13 cellular contexts compared by ENCODE assay signal in genomic region chr2:159506764-159507406, GRCh38.
DNase-seq lines count a peak whose midpoint lies in the region; ATAC-seq and TF ChIP-seq lines count a peak whose summit lies in the region.
"Had no signal": no experiment of that assay in that cellular context is flagged by ENCODE, and none has a peak within 500 bp of the region (broad histone marks: within the 10 kb centered on the region; RNA-seq: fewer than 3 reads in every experiment).

No MANE protein-coding gene starts in this region.

- H3K4me3 ChIP-seq in right lobe of liver (no peak overlapping the region), spleen (no peak overlapping the region), lower leg skin (ENCODE audit: low read depth, poor library complexity, severe bottlenecking) (no peak overlapping the region)
- H3K4me3 ChIP-seq: lower lobe of right lung had no signal

- no peak overlapping the region for H3K4me3 Mint-ChIP-seq in central memory CD8-positive, alpha-beta T cell
- H3K4me3 Mint-ChIP-seq in activated CD4-positive, alpha-beta T cell treated with anti-CD3 and anti-CD28 coated beads, Interleukin-2, amount 10 ng/mL, durations not matched to agents 7 days and 5 days: no peak overlapping the region

- CTCF ChIA-PET in activated CD4-positive, alpha-beta T cell treated with anti-CD3 and anti-CD28 coated beads, Interleukin-2, amount 10 ng/mL, durations not matched to agents 7 days and 5 days (lab: Charles Lee): no interaction called here

- ATAC-seq in central memory CD8-positive, alpha-beta T cell (replicated peaks; ENCODE audit: extremely low read depth, poor library complexity, severe bottlenecking): no peak
- ATAC-seq in right lobe of liver: peak; percentile 38 to 98 (median 74)
- ATAC-seq: lower lobe of right lung had no signal

- POLR2A ChIA-PET in activated CD4-positive, alpha-beta T cell treated with anti-CD3 and anti-CD28 coated beads, Interleukin-2, amount 10 ng/mL, durations not matched to agents 7 days and 5 days (lab: Charles Lee): no interaction called here

- DNase-seq in Daoy (ENCODE audit: low read depth) (peak; percentile 9), NCI-H226 (peak; percentile 53), right lobe of liver (no peak), spleen (no peak), lower leg skin (ENCODE audit: low spot score in 2 of 2) (no peak), UCSD-AML1 (lab: John Stamatoyannopoulos, UW; ENCODE audit: unreplicated experiment) (no peak)
- no peak for DNase-seq in central memory CD8-positive, alpha-beta T cell (ENCODE audit: low spot score in 2 of 2)
- DNase-seq in activated CD4-positive, alpha-beta T cell treated with anti-CD3 and anti-CD28 coated beads, Interleukin-2, amount 10 ng/mL, durations not matched to agents 7 days and 5 days: no peak
- DNase-seq: Caco-2; lower lobe of right lung; stimulated activated CD4-positive, alpha-beta T cell treated with anti-CD3 and anti-CD28 coated beads, Interleukin-4, amount 100 ng/mL, for 4 hours had no signal

- H3K27ac Mint-ChIP-seq in central memory CD8-positive, alpha-beta T cell (ENCODE audit: low read depth): peak overlapping the region; percentile 58
- H3K27ac Mint-ChIP-seq in activated CD4-positive, alpha-beta T cell treated with anti-CD3 and anti-CD28 coated beads, Interleukin-2, amount 10 ng/mL, durations not matched to agents 7 days and 5 days: no peak overlapping the region
- H3K27ac Mint-ChIP-seq: activated T-helper 2 cell treated with anti-CD3 and anti-CD28 coated beads, Interferon-gamma antibody, Interleukin-2, Interleukin-4, amounts not matched to agents 10 μg/mL and 5 μg/mL and 100 μg/mL, durations not matched to agents 14 hours and 24 hours and 36 hours had no signal

- H3K36me3 ChIP-seq in right lobe of liver (no peaks in the 10 kb centered on the region), spleen (peaks cover 0 to 7% (median 0%) of the 10 kb centered on the region in 6 donors)
- H3K36me3 ChIP-seq: lower lobe of right lung had no signal

- H3K4me1 ChIP-seq in right lobe of liver (peaks cover 0 to 6% (median 0%) of the 10 kb centered on the region in 4 donors), spleen (peaks cover 0 to 45% (median 7%) of the 10 kb centered on the region in 6 donors)
- H3K4me1 ChIP-seq: parathyroid adenoma had no signal

- TF ChIP-seq CTCF in right lobe of liver (IDR thresholded peaks at IDR 0.05) (no peak), spleen (IDR thresholded peaks at IDR 0.05 in 8 of 11, conservative IDR thresholded peaks at IDR 0.05 in 3 of 11) (no peak), lower leg skin (IDR thresholded peaks at IDR 0.05) (no peak)

- WGBS in right lobe of liver (ENCODE audit: insufficient coverage, low coverage, low lambda C conversion rate, missing lambda C conversion rate): 54% methylated on average over 2 of the region's 2 CpGs
- 27 to 48% (median 33%) methylated on average over 2 of the region's 2 CpGs for WGBS in spleen, 5 donors
- WGBS in lower leg skin, 2 donors: 79 to 81% methylated on average over 2 of the region's 2 CpGs

- no peaks in the 10 kb centered on the region for H3K36me3 Mint-ChIP-seq in central memory CD8-positive, alpha-beta T cell (ENCODE audit: insufficient read depth)
- no peaks in the 10 kb centered on the region for H3K36me3 Mint-ChIP-seq in activated CD4-positive, alpha-beta T cell treated with anti-CD3 and anti-CD28 coated beads, Interleukin-2, amount 10 ng/mL, durations not matched to agents 7 days and 5 days (ENCODE audit: low read depth)

- intact Hi-C loops in right lobe of liver (cut with DNase I): no loop called here
- intact Hi-C loops in spleen (cut with DNase I; ENCODE audit: low total_unique reads): no loop called here
- intact Hi-C loops in lower leg skin (cut with DNase I; ENCODE audit: low total_unique reads): no loop called here

- TF ChIP-seq POLR2A in right lobe of liver (IDR thresholded peaks at IDR 0.05) (no peak), spleen (IDR thresholded peaks at IDR 0.05) (no peak), lower leg skin (IDR thresholded peaks at IDR 0.05) (no peak)

- H3K9me3 ChIP-seq in right lobe of liver (no peaks in the 10 kb centered on the region), spleen (peaks cover 0 to 5% (median 3%) of the 10 kb centered on the region in 8 donors)
- H3K9me3 ChIP-seq: Caco-2, lower lobe of right lung had no signal

- H3K27ac ChIP-seq in right lobe of liver (peak overlapping the region in 1 of 3 donors; percentile 18), spleen (peak overlapping the region in 2 of 8 donors; percentile 5 to 12)
- H3K27ac ChIP-seq: lower lobe of right lung, parathyroid adenoma had no signal

- no peaks in the 10 kb centered on the region for H3K27me3 ChIP-seq in right lobe of liver
- no peaks in the 10 kb centered on the region for H3K27me3 ChIP-seq in spleen (replicated peaks in 1 of 7)

- H3K4me1 Mint-ChIP-seq in central memory CD8-positive, alpha-beta T cell: peaks cover 42% of the 10 kb centered on the region
- peaks cover 8% of the 10 kb centered on the region for H3K4me1 Mint-ChIP-seq in activated CD4-positive, alpha-beta T cell treated with anti-CD3 and anti-CD28 coated beads, Interleukin-2, amount 10 ng/mL, durations not matched to agents 7 days and 5 days

- H3K27me3 Mint-ChIP-seq in central memory CD8-positive, alpha-beta T cell: no peaks in the 10 kb centered on the region
- no peaks in the 10 kb centered on the region for H3K27me3 Mint-ChIP-seq in activated CD4-positive, alpha-beta T cell treated with anti-CD3 and anti-CD28 coated beads, Interleukin-2, amount 10 ng/mL, durations not matched to agents 7 days and 5 days

- no peaks in the 10 kb centered on the region for H3K9me3 Mint-ChIP-seq in central memory CD8-positive, alpha-beta T cell
- peaks cover 1% of the 10 kb centered on the region for H3K9me3 Mint-ChIP-seq in activated CD4-positive, alpha-beta T cell treated with anti-CD3 and anti-CD28 coated beads, Interleukin-2, amount 10 ng/mL, durations not matched to agents 7 days and 5 days
- H3K9me3 Mint-ChIP-seq: activated T-helper 2 cell treated with anti-CD3 and anti-CD28 coated beads, Interferon-gamma antibody, Interleukin-2, Interleukin-4, amounts not matched to agents 10 μg/mL and 5 μg/mL and 100 μg/mL, durations not matched to agents 14 hours and 24 hours and 36 hours had no signal

Comparison
In these comparisons a context has a peak if more than half of its experiments do, and no peak if none do; other contexts are left out.
1. DNase-seq: peak in Daoy (single experiment) and NCI-H226 (single experiment); none in central memory CD8-positive, alpha-beta T cell (0 of 2), right lobe of liver (0 of 3), spleen (single experiment), activated CD4-positive, alpha-beta T cell treated with anti-CD3 and anti-CD28 coated beads, Interleukin-2, amount 10 ng/mL, durations not matched to agents 7 days and 5 days (single experiment), lower leg skin (0 of 2) and UCSD-AML1 (single experiment).